8 cellular contexts compared by ENCODE assay signal in genomic region chr6:137767931-137768690, GRCh38.
A peak's percentile ranks its signal among the peaks of the same experiment; 100 is the strongest.
DNase-seq lines count a peak whose midpoint lies in the region; ATAC-seq and TF ChIP-seq lines count a peak whose summit lies in the region.

No MANE protein-coding gene starts in this region.

- no peak for TF ChIP-seq CTCF in osteocyte (IDR thresholded peaks at IDR 0.05)

- H3K4me1 Mint-ChIP-seq in osteocyte (ENCODE audit: unreplicated experiment) = peaks cover 9% of the 10 kb centered on the region

- ATAC-seq in GM21423 (IDR thresholded peaks at IDR 0.05; ENCODE audit: unreplicated experiment) (peak; percentile 73), Right ventricle myocardium superior (ENCODE audit: poor library complexity) (no peak)

- intact Hi-C loops in Right ventricle myocardium superior (cut with DNase I) = no loop called here

- H3K9me3 Mint-ChIP-seq in osteocyte (ENCODE audit: unreplicated experiment) = peaks cover 12% of the 10 kb centered on the region

- no peak overlapping the region for H3K27ac Mint-ChIP-seq in osteocyte (ENCODE audit: unreplicated experiment)

- peak overlapping the region; percentile 20; the same call in 1 of the 2 replicates for H3K4me3 ChIP-seq in Jurkat, Clone E6-1 (ENCODE audit: low read length)

- H3K36me3 Mint-ChIP-seq in osteocyte (ENCODE audit: unreplicated experiment) = no peaks in the 10 kb centered on the region

- H3K4me3 Mint-ChIP-seq in osteocyte (ENCODE audit: unreplicated experiment) = no peak overlapping the region

- DNase-seq in Daoy (ENCODE audit: low read depth) (peak; percentile 34), osteocyte (ENCODE audit: extremely low spot score, unreplicated experiment) (no peak), Right ventricle myocardium superior (no peak), COLO668 (lab: John Stamatoyannopoulos, UW; ENCODE audit: unreplicated experiment) (no peak)
- DNase-seq in Jurkat, Clone E6-1 (ENCODE audit: low read depth, low spot score) = peak; percentile 80
- DNase-seq in central memory CD4-positive, alpha-beta T cell = peak; percentile 36
- DNase-seq in stimulated activated CD4-positive, alpha-beta T cell treated with anti-CD3 and anti-CD28 coated beads, Interleukin-12 subunit alpha, Interleukin-12 subunit beta, amount 100 ng/mL, for 4 hours = no peak

- no peaks in the 10 kb centered on the region for H3K27me3 Mint-ChIP-seq in osteocyte (ENCODE audit: unreplicated experiment)

Comparison
In these comparisons a context has a peak if more than half of its experiments do, and no peak if none do; other contexts are left out.
1. DNase-seq: peak in Daoy (single experiment), Jurkat, Clone E6-1 (single experiment) and central memory CD4-positive, alpha-beta T cell (single experiment); none in osteocyte (single experiment), Right ventricle myocardium superior (single experiment), COLO668 (single experiment) and stimulated activated CD4-positive, alpha-beta T cell treated with anti-CD3 and anti-CD28 coated beads, Interleukin-12 subunit alpha, Interleukin-12 subunit beta, amount 100 ng/mL, for 4 hours (single experiment).